Comparison of ENCODE assay signal across 19 cellular contexts in genomic region chr11:31671681-31672080, GRCh38.
DNase-seq lines count a peak whose midpoint lies in the region; ATAC-seq, FAIRE-seq and TF ChIP-seq lines count a peak whose summit lies in the region.
"Had no signal": no experiment of that assay in that cellular context is flagged by ENCODE, and none has a peak within 500 bp of the region (broad histone marks: within the 10 kb centered on the region; RNA-seq: fewer than 3 reads in every experiment).

No MANE protein-coding gene starts in this region.

- H3K9me2 ChIP-seq in SK-N-SH: no peaks in the 10 kb centered on the region

- H3K4me2 ChIP-seq in SK-N-SH: no peak overlapping the region
- H3K4me2 ChIP-seq: BLaER1 treated with 17β-estradiol and CSF1 and Interleukin-3, amounts not matched to agents 10 nM and 100 nM had no signal

- H3K9me3 ChIP-seq in SK-N-SH: no peaks in the 10 kb centered on the region
- H3K9me3 ChIP-seq: BLaER1 treated with 17β-estradiol and CSF1 and Interleukin-3, amounts not matched to agents 10 nM and 100 nM had no signal

- 46% methylated on average over 2 of the region's 2 CpGs for WGBS in SK-N-SH (ENCODE audit: low lambda C conversion rate)

- no peaks in the 10 kb centered on the region for H3K27me3 ChIP-seq in SK-N-SH (ENCODE audit: insufficient read depth)
- H3K27me3 ChIP-seq: BLaER1 treated with 17β-estradiol and CSF1 and Interleukin-3, amounts not matched to agents 10 nM and 100 nM had no signal

- H3K9ac ChIP-seq in SK-N-SH: no peak overlapping the region
- H3K9ac ChIP-seq: BLaER1 treated with 17β-estradiol and CSF1 and Interleukin-3, amounts not matched to agents 10 nM and 100 nM had no signal

- no peak for TF ChIP-seq EP300 in SK-N-SH (IDR thresholded peaks at IDR 0.05; ENCODE audit: borderline replicate concordance in 1 of 2, low read depth in 1 of 2, low read length in 1 of 2)

- no peaks in the 10 kb centered on the region for H4K20me1 ChIP-seq in SK-N-SH (ENCODE audit: insufficient read depth)
- H4K20me1 ChIP-seq: BLaER1 treated with 17β-estradiol and CSF1 and Interleukin-3, amounts not matched to agents 10 nM and 100 nM had no signal

- no peaks in the 10 kb centered on the region for H3F3A ChIP-seq in SK-N-SH (replicated peaks; ENCODE audit: insufficient read depth)

- H3K27ac ChIP-seq in SK-N-SH (ENCODE audit: low read depth in 2 of 2, low read length in 1 of 2) (no peak overlapping the region), RWPE1 (no peak overlapping the region)
- H3K27ac ChIP-seq: BLaER1 treated with 17β-estradiol and CSF1 and Interleukin-3, amounts not matched to agents 10 nM and 100 nM had no signal

- no peaks in the 10 kb centered on the region for H3K79me2 ChIP-seq in SK-N-SH (ENCODE audit: insufficient read depth)

- no peak overlapping the region for H3K4me3 ChIP-seq in SK-N-SH (ENCODE audit: low read depth in 2 of 2, low read length in 1 of 2)
- H3K4me3 ChIP-seq: BLaER1 treated with 17β-estradiol and CSF1 and Interleukin-3, amounts not matched to agents 10 nM and 100 nM had no signal

- TF ChIP-seq CTCF in SK-N-SH (IDR thresholded peaks at IDR 0.05): no peak
- no peak for TF ChIP-seq CTCF in RWPE1 (conservative IDR thresholded peaks at IDR 0.05; ENCODE audit: low read depth)

- CTCF ChIA-PET in SK-N-SH (lab: Yijun Ruan, JAX) (interaction anchor here (0.5 to 0.6 kb wide), 2 partner anchors 276 to 629 kb away, joined by 3 read pairs; no protein-coding TSS in a partner anchor), RWPE1 (lab: Yijun Ruan, JAX) (interaction anchor here (0.6 kb wide), 1 partner anchor 11 kb away, joined by 3 read pairs; no protein-coding TSS in a partner anchor)

- H3K36me3 ChIP-seq in SK-N-SH (replicated peaks in 1 of 2; ENCODE audit: control insufficient read depth in 1 of 2, insufficient read depth in 2 of 2, low read length in 1 of 2): no peaks in the 10 kb centered on the region
- H3K36me3 ChIP-seq: BLaER1 treated with 17β-estradiol and CSF1 and Interleukin-3, amounts not matched to agents 10 nM and 100 nM had no signal

- DNase-seq in SK-N-SH (no peak), NCI-H2171 treated with DMSO at 0.1 percent for 48 hours (lab: John Stamatoyannopoulos, UW) (peak; percentile 56), cerebellar cortex (ENCODE audit: low spot score) (peak; percentile 83), RWPE1 (ENCODE audit: low spot score) (no peak)
- no peak for DNase-seq in activated T-cell treated with anti-CD3 and anti-CD28 coated beads, Interleukin-2, amount 50 U/mL, for 1 hour
- DNase-seq: 8988T; Calu3; CD8-positive, alpha-beta T cell; DMS53; DND-41; EL; GOT3; H9 had no signal

- no peak for TF ChIP-seq RAD21 in SK-N-SH (IDR thresholded peaks at IDR 0.05; ENCODE audit: low read length)

- no peak overlapping the region for H2AFZ ChIP-seq in SK-N-SH (ENCODE audit: low read depth)

- peaks cover 0 to 2% of the 10 kb centered on the region in 2 experiments; a peak in 1 of 4 replicates for H3K4me1 ChIP-seq in SK-N-SH (ENCODE audit: control insufficient read depth in 1 of 2, insufficient read depth in 2 of 2, low read depth in 1 of 2, low read length in 1 of 2)
- H3K4me1 ChIP-seq: BLaER1 treated with 17β-estradiol and CSF1 and Interleukin-3, amounts not matched to agents 10 nM and 100 nM had no signal

- FAIRE-seq in islet of Langerhans (lab: Jason Lieb, UNC): peak; percentile 88
- FAIRE-seq: G401.6, GM12891 had no signal

- ATAC-seq in SK-N-SH treated with all-trans-retinoic acid at 6 μM for 48 hours: peak; percentile 40; the same call in 1 of the 3 replicates
- no peak for ATAC-seq in HG02588 (IDR thresholded peaks at IDR 0.05; ENCODE audit: unreplicated experiment)
- ATAC-seq: CD8-positive, alpha-beta T cell had no signal

- POLR2A ChIA-PET in SK-N-SH (lab: Yijun Ruan, JAX): no interaction called here
- POLR2A ChIA-PET in RWPE1 (lab: Yijun Ruan, JAX; ENCODE audit: low non-redundant PET): no interaction called here

TF ChIP-seq in SK-N-SH treated with all-trans-retinoic acid at 6 μM for 48 hours, 23 proteins besides CTCF, POLR2A, EP300 and RAD21 (continues in another document):
- TF ChIP-seq RARB (CRISPR knock-in tag; IDR thresholded peaks at IDR 0.05) (no peak), ISL1 (CRISPR knock-in tag; IDR thresholded peaks at IDR 0.05) (no peak), CSRNP3 (CRISPR knock-in tag; IDR thresholded peaks at IDR 0.05) (no peak), ZNF565 (CRISPR knock-in tag; conservative IDR thresholded peaks at IDR 0.05; ENCODE audit: low read depth) (no peak), ZFP3 (CRISPR knock-in tag; IDR thresholded peaks at IDR 0.05) (no peak), PPARA (CRISPR knock-in tag; IDR thresholded peaks at IDR 0.05; ENCODE audit: borderline replicate concordance) (no peak), ZNF70 (CRISPR knock-in tag; IDR thresholded peaks at IDR 0.05) (no peak), ESRRG (CRISPR knock-in tag; IDR thresholded peaks at IDR 0.05) (no peak), POU6F1 (CRISPR knock-in tag; IDR thresholded peaks at IDR 0.05; ENCODE audit: borderline replicate concordance, low read depth) (no peak), CSDC2 (CRISPR knock-in tag; IDR thresholded peaks at IDR 0.05) (no peak), ARNTL (CRISPR knock-in tag; IDR thresholded peaks at IDR 0.05; ENCODE audit: borderline replicate concordance, low read depth) (no peak), ZFP30 (CRISPR knock-in tag; IDR thresholded peaks at IDR 0.05) (no peak)

TF ChIP-seq in SK-N-SH, 30 proteins besides CTCF, POLR2A, EP300 and RAD21:
- no peak for TF ChIP-seq GABPA (IDR thresholded peaks at IDR 0.05; ENCODE audit: low read depth)
- no peak for TF ChIP-seq MAX (IDR thresholded peaks at IDR 0.05; ENCODE audit: low read depth)
- TF ChIP-seq FOXJ3 (CRISPR knock-in tag; IDR thresholded peaks at IDR 0.05): no peak
- no peak for TF ChIP-seq POLR2AphosphoS5 (IDR thresholded peaks at IDR 0.05; ENCODE audit: low read depth, low read length)
- TF ChIP-seq USF2 (IDR thresholded peaks at IDR 0.05; ENCODE audit: borderline replicate concordance, low read depth, low read length): no peak
- no peak for TF ChIP-seq FOSL2 (IDR thresholded peaks at IDR 0.05; ENCODE audit: borderline replicate concordance, low read depth)
- TF ChIP-seq NRF1 (IDR thresholded peaks at IDR 0.05; ENCODE audit: low read depth, low read length): no peak
- TF ChIP-seq EZH2phosphoT487 (IDR thresholded peaks at IDR 0.05; ENCODE audit: borderline replicate concordance, low read depth): no peak
- TF ChIP-seq RXRA (IDR thresholded peaks at IDR 0.05; ENCODE audit: borderline replicate concordance, low read depth): no peak
- no peak for TF ChIP-seq SMC3 (IDR thresholded peaks at IDR 0.05; ENCODE audit: low read depth, low read length)
- TF ChIP-seq NFIC (IDR thresholded peaks at IDR 0.05; ENCODE audit: borderline replicate concordance): no peak

Comparison
In these comparisons a context has a peak if more than half of its experiments do, and no peak if none do; other contexts are left out.
1. DNase-seq: peak in NCI-H2171 treated with DMSO at 0.1 percent for 48 hours (single experiment) and cerebellar cortex (single experiment); none in SK-N-SH (single experiment), activated T-cell treated with anti-CD3 and anti-CD28 coated beads, Interleukin-2, amount 50 U/mL, for 1 hour (single experiment) and RWPE1 (single experiment).